In the genomic region with DNA sequence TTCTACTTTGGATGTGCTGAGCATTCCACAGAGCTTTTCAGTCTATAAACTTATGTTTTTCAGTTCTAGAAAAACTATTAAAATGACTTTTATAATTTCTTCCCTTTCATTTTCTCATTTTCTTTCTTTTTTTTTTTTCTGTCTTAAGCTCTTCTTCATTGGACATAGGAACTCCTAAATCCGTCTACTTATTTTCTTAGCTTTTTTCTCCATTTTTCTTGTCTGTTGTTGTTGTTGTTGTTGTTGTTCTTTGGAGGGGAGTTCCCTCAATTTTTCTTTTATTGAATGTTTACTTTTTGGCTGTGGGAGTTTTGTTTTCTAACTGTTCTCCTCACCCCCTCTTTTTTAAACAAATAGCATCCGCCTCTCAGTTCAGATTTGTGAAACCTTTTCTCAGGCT, we compare ENCODE assay signal across 27 cellular contexts. TPM values are rescaled to one million over a fixed set of nuclear protein-coding genes. Genes with fewer than 3 reads are reported as not detected.
DNase-seq lines count a peak whose midpoint lies in the region; ATAC-seq, FAIRE-seq and TF ChIP-seq lines count a peak whose summit lies in the region.
"Had no signal": no experiment of that assay in that cellular context is flagged by ENCODE, and none has a peak within 500 bp of the region (broad histone marks: within the 10 kb centered on the region; RNA-seq: fewer than 3 reads in every experiment).

No MANE protein-coding gene starts in this region.

- H3K14ac ChIP-seq in H9 (ENCODE audit: insufficient read depth, low read length) = no peak overlapping the region

- H2BK5ac ChIP-seq in H9 (ENCODE audit: insufficient read length, low read length) = no peak overlapping the region

- H4K20me1 ChIP-seq in H9 (ENCODE audit: control insufficient read depth, insufficient read depth, insufficient read length) = no peaks in the 10 kb centered on the region

- H3K27ac ChIP-seq in H9 (ENCODE audit: insufficient read length, low read depth, low read length) (no peak overlapping the region), mesodermal cell (ENCODE audit: low read depth, low read length, severe bottlenecking) (peak overlapping the region; percentile 41)
- H3K27ac ChIP-seq: BLaER1, prostate gland, VCaP had no signal

- no peak overlapping the region for H3K56ac ChIP-seq in H9 (ENCODE audit: insufficient read length, low read depth, low read length)

- H3K23ac ChIP-seq in H9 (ENCODE audit: insufficient read length, low read depth, low read length) = no peak overlapping the region

- H3K4ac ChIP-seq in H9 (ENCODE audit: low read depth, low read length) = no peak overlapping the region

- no peaks in the 10 kb centered on the region for H3K27me3 ChIP-seq in BE2C
- no peaks in the 10 kb centered on the region for H3K27me3 ChIP-seq in H9 (ENCODE audit: insufficient read depth, low read length)
- H3K27me3 ChIP-seq: BLaER1, tibial nerve had no signal

- ATAC-seq in activated T-cell treated with anti-CD3 and anti-CD28 coated beads, Interleukin-2, amount 50 U/mL, for 4 hours = no peak

- no peak for TF ChIP-seq CTCF in BE2C (IDR thresholded peaks at IDR 0.05; ENCODE audit: low read depth, low read length)
- TF ChIP-seq CTCF in H9 (conservative IDR thresholded peaks at IDR 0.05) = no peak
- no peak for TF ChIP-seq CTCF in brain (conservative IDR thresholded peaks at IDR 0.05)

- DNase-seq in BE2C = no peak
- no peak for DNase-seq in H9
- DNase-seq in stimulated activated CD8-positive, alpha-beta memory T cell treated with anti-CD3 and anti-CD28 coated beads, Interleukin-4, amount 100 ng/mL, for 48 hours = no peak
- no peak for DNase-seq in NCI-H510A treated with DMSO at 0.1 percent for 48 hours (lab: John Stamatoyannopoulos, UW)
- no peak for DNase-seq in activated T-cell treated with anti-CD3 and anti-CD28 coated beads, Interleukin-2, amount 50 U/mL, for 4 hours
- DNase-seq in urothelium cell line (ENCODE audit: low spot score) = no peak
- DNase-seq: activated CD4-positive, alpha-beta T cell treated with anti-CD3 and anti-CD28 coated beads for 48 hours; activated effector memory CD4-positive, alpha-beta T cell treated with anti-CD3 and anti-CD28 coated beads, Interleukin-2, amount 50 U/mL, for 16 hours; activated naive CD8-positive, alpha-beta T cell treated with anti-CD3 and anti-CD28 coated beads for 36 hours; activated T-cell treated with anti-CD3 and anti-CD28 coated beads, Interleukin-2, amount 50 U/mL, for 1 hour; central memory CD4-positive, alpha-beta T cell; EL; Kasumi-1; NCI-H1436; NCI-H2081; NCI-H2227 treated with DMSO at 0.1 percent for 48 hours; SIG-M5; stimulated activated CD4-positive, alpha-beta T cell treated with anti-CD3 and anti-CD28 coated beads, Interleukin-4, amount 100 ng/mL, for 24 hours; T1000 had no signal

- H3K36me3 Mint-ChIP-seq in H9 (ENCODE audit: insufficient read depth in 1 of 3, low read depth in 3 of 3) = peaks cover 0 to 2% (median 0%) of the 10 kb centered on the region in 3 experiments; a peak in 2 of 7 replicates
- peaks cover 27% of the 10 kb centered on the region for H3K36me3 Mint-ChIP-seq in brain
- H3K36me3 Mint-ChIP-seq in activated T-cell treated with anti-CD3 and anti-CD28 coated beads, Interleukin-2, amount 50 U/mL, for 4 hours (ENCODE audit: insufficient read depth) = no peaks in the 10 kb centered on the region
- H3K36me3 Mint-ChIP-seq: activated naive CD8-positive, alpha-beta T cell treated with anti-CD3 and anti-CD28 coated beads for 36 hours; memory B cell had no signal

- no peak overlapping the region for H3K18ac ChIP-seq in H9 (ENCODE audit: insufficient read length, low read depth, low read length)

- H3K4me1 ChIP-seq in BE2C = peaks cover 9% of the 10 kb centered on the region
- H3K4me1 ChIP-seq in H9 (ENCODE audit: insufficient read depth, low read length) = peaks cover 10% of the 10 kb centered on the region; the same call in 1 of the 2 replicates
- peaks cover 1% of the 10 kb centered on the region for H3K4me1 ChIP-seq in mesodermal cell (ENCODE audit: control insufficient read depth, insufficient read depth, low read length, poor library complexity, severe bottlenecking)

- H2AK5ac ChIP-seq in H9 (ENCODE audit: insufficient read length, low read length) = no peak overlapping the region

- FAIRE-seq in urothelium cell line (lab: Jason Lieb, UNC) = no peak
- FAIRE-seq: H54 had no signal

- H3K36me3 ChIP-seq in BE2C = no peaks in the 10 kb centered on the region
- peaks cover 7% of the 10 kb centered on the region for H3K36me3 ChIP-seq in mesodermal cell (ENCODE audit: control insufficient read depth, insufficient read depth, low read length)
- H3K36me3 ChIP-seq: prostate gland, tibial nerve had no signal

- H3K9me3 Mint-ChIP-seq in H9 = no peaks in the 10 kb centered on the region
- no peaks in the 10 kb centered on the region for H3K9me3 Mint-ChIP-seq in brain
- H3K9me3 Mint-ChIP-seq in activated T-cell treated with anti-CD3 and anti-CD28 coated beads, Interleukin-2, amount 50 U/mL, for 4 hours = no peaks in the 10 kb centered on the region
- H3K9me3 Mint-ChIP-seq: activated naive CD8-positive, alpha-beta T cell treated with anti-CD3 and anti-CD28 coated beads for 36 hours; memory B cell had no signal

- H3T11ph ChIP-seq in H9 (ENCODE audit: low read length) = no peak overlapping the region

- H3K9ac ChIP-seq in H9 (ENCODE audit: extremely low read depth, insufficient read length, low read length) = no peak overlapping the region
- H3K9ac ChIP-seq: BLaER1 had no signal

- no peaks in the 10 kb centered on the region for H3K27me3 Mint-ChIP-seq in H9 (ENCODE audit: low read depth)
- no peaks in the 10 kb centered on the region for H3K27me3 Mint-ChIP-seq in brain
- peaks cover 23% of the 10 kb centered on the region for H3K27me3 Mint-ChIP-seq in activated T-cell treated with anti-CD3 and anti-CD28 coated beads, Interleukin-2, amount 50 U/mL, for 4 hours (ENCODE audit: low read depth)

- H3K4me3 Mint-ChIP-seq in H9 (no peak overlapping the region), brain (peak overlapping the region in 3 of 5 experiments; percentile 7 to 14 (median 7))
- H3K4me3 Mint-ChIP-seq in activated T-cell treated with anti-CD3 and anti-CD28 coated beads, Interleukin-2, amount 50 U/mL, for 4 hours = no peak overlapping the region
- H3K4me3 Mint-ChIP-seq: activated naive CD8-positive, alpha-beta T cell treated with anti-CD3 and anti-CD28 coated beads for 36 hours; memory B cell had no signal

- H3K23me2 ChIP-seq in H9 (ENCODE audit: insufficient read length, low read depth, low read length, poor library complexity, severe bottlenecking) = no peaks in the 10 kb centered on the region

- peak overlapping the region; percentile 50 for H3K4me3 ChIP-seq in BE2C (ENCODE audit: low read depth, low read length)
- no peak overlapping the region for H3K4me3 ChIP-seq in mesodermal cell (ENCODE audit: extremely low read depth, insufficient read depth, low read length, poor library complexity, severe bottlenecking)
- H3K4me3 ChIP-seq: BLaER1, prostate gland, tibial nerve had no signal

- H3K4me1 Mint-ChIP-seq in H9 (peaks cover 46 to 48% of the 10 kb centered on the region in 2 experiments), brain (peaks cover 65% of the 10 kb centered on the region)
- no peaks in the 10 kb centered on the region for H3K4me1 Mint-ChIP-seq in activated T-cell treated with anti-CD3 and anti-CD28 coated beads, Interleukin-2, amount 50 U/mL, for 4 hours (ENCODE audit: low read depth)
- H3K4me1 Mint-ChIP-seq: memory B cell had no signal

- peaks cover 7% of the 10 kb centered on the region for H3K79me1 ChIP-seq in H9 (ENCODE audit: insufficient read depth, low read depth, low read length, poor library complexity, severe bottlenecking)

- H4K8ac ChIP-seq in H9 (replicated peaks; ENCODE audit: insufficient read length, low read depth, low read length) = no peak overlapping the region

- H3K27ac Mint-ChIP-seq in H9 = peak overlapping the region in 2 of 3 experiments; percentile 58 to 67; a peak in 3 of 7 replicates
- no peak overlapping the region for H3K27ac Mint-ChIP-seq in brain
- H3K27ac Mint-ChIP-seq: activated naive CD8-positive, alpha-beta T cell treated with anti-CD3 and anti-CD28 coated beads for 36 hours; memory B cell had no signal

- no peak overlapping the region for H2BK12ac ChIP-seq in H9 (ENCODE audit: insufficient read length, low read depth, low read length)

- H2BK20ac ChIP-seq in H9 (ENCODE audit: low read depth, low read length, poor library complexity, severe bottlenecking) = no peak overlapping the region

- H4K91ac ChIP-seq in H9 (ENCODE audit: insufficient read length, low read depth, low read length) = no peak overlapping the region

- no peak overlapping the region for H2BK15ac ChIP-seq in H9 (ENCODE audit: low read depth, low read length)

- no CpG with 5 or more reads among the region's 2 CpGs for WGBS in H9 (ENCODE audit: extremely low coverage, insufficient read length, low lambda C conversion rate)
- WGBS in mesodermal cell (ENCODE audit: insufficient coverage in 2 of 2), 2 experiments = 80 to 100% methylated on average over 1 of the region's 2 CpGs

- no peak overlapping the region for H2AFZ ChIP-seq in H9 (ENCODE audit: low read length)

- no peaks in the 10 kb centered on the region for H3K9me3 ChIP-seq in BE2C
- H3K9me3 ChIP-seq in H9 (ENCODE audit: control insufficient read depth, low read depth, low read length) = no peaks in the 10 kb centered on the region
- no peaks in the 10 kb centered on the region for H3K9me3 ChIP-seq in mesodermal cell (ENCODE audit: control insufficient read depth, low read length)
- H3K9me3 ChIP-seq: prostate gland, tibial nerve had no signal

- no peak overlapping the region for H3K4me2 ChIP-seq in H9 (ENCODE audit: insufficient read depth, insufficient read length, low read length)
- H3K4me2 ChIP-seq: BLaER1 had no signal

- no peak overlapping the region for H4K5ac ChIP-seq in H9 (ENCODE audit: insufficient read length, low read depth, low read length)

- no peak overlapping the region for H2BK120ac ChIP-seq in H9 (ENCODE audit: low read depth, low read length, poor library complexity, severe bottlenecking)

- H3K79me2 ChIP-seq in H9 (ENCODE audit: insufficient read depth, low read length) = peaks cover 56% of the 10 kb centered on the region

RNA-seq across cellular contexts. Expression of a gene that starts 7.9 kb away (rescaled TPM):
- 8.1 TPM for polyA plus RNA-seq in BE2C (2012; ENCODE audit: insufficient read depth, insufficient read length, low read depth)
- total RNA-seq in H9 (2021) = 24.5 and 26.0 TPM in 2 replicates
- polyA plus RNA-seq in brain (ENCODE audit: insufficient read depth, low read depth, low replicate concordance) = 3.3 TPM
- polyA plus RNA-seq in mesodermal cell (2013, experiment 1 of 2) = 11.9 TPM
- 12.2 TPM for polyA plus RNA-seq in mesodermal cell (2013, experiment 2 of 2)
- total RNA-seq in activated T-cell treated with anti-CD3 and anti-CD28 coated beads, Interleukin-2, amount 50 U/mL, for 4 hours = under 1 TPM; 0.63 to 0.81 (median 0.79) TPM

Comparison
In these comparisons a context has a peak if more than half of its experiments do, and no peak if none do; other contexts are left out.
1. H3K27ac Mint-ChIP-seq: peak in H9 (2 of 3); none in brain (0 of 5).
2. H3K4me3 Mint-ChIP-seq: peak in brain (3 of 5); none in H9 (0 of 2) and activated T-cell treated with anti-CD3 and anti-CD28 coated beads, Interleukin-2, amount 50 U/mL, for 4 hours (single experiment).
3. RNA of a gene that starts 7.9 kb away (total RNA-seq): 24.5 to 26.0 TPM in H9; 0.63 to 0.81 TPM in activated T-cell treated with anti-CD3 and anti-CD28 coated beads, Interleukin-2, amount 50 U/mL, for 4 hours; every median in the first group is over 10 times any median in the second.